ENCODE assay signal across 27 cellular contexts in genomic region chr6:8243462-8243861, GRCh38.
DNase-seq lines count a peak whose midpoint lies in the region; ATAC-seq, FAIRE-seq and TF ChIP-seq lines count a peak whose summit lies in the region.
"Had no signal": no experiment of that assay in that cellular context is flagged by ENCODE, and none has a peak within 500 bp of the region (broad histone marks: within the 10 kb centered on the region; RNA-seq: fewer than 3 reads in every experiment).

No MANE protein-coding gene starts in this region.

- TF ChIP-seq POLR2A in stomach (IDR thresholded peaks at IDR 0.05) = no peak

- H3K9me3 ChIP-seq in astrocyte (ENCODE audit: insufficient read depth, low read depth, low read length) (no peaks in the 10 kb centered on the region), hepatocyte (ENCODE audit: low read depth) (no peaks in the 10 kb centered on the region), trophoblast cell (ENCODE audit: insufficient read depth, low read depth, low read length) (no peaks in the 10 kb centered on the region), stomach (no peaks in the 10 kb centered on the region)
- H3K9me3 ChIP-seq: ascending aorta, thoracic aorta had no signal

- H3K27ac ChIP-seq in astrocyte (ENCODE audit: low read depth, low read length) (no peak overlapping the region), hepatocyte (peak overlapping the region; percentile 57), trophoblast cell (ENCODE audit: low read depth, low read length) (peak overlapping the region; percentile 73), stomach (no peak overlapping the region)
- H3K27ac ChIP-seq: ascending aorta, thoracic aorta had no signal

- peaks cover 3% of the 10 kb centered on the region for H3K4me1 ChIP-seq in astrocyte (ENCODE audit: insufficient read depth, low read length)
- peaks cover 14% of the 10 kb centered on the region for H3K4me1 ChIP-seq in hepatocyte (ENCODE audit: insufficient read depth)
- peaks cover 4 to 10% of the 10 kb centered on the region in 2 experiments for H3K4me1 ChIP-seq in trophoblast cell (ENCODE audit: control insufficient read depth in 1 of 2, insufficient read depth in 2 of 2, low read length in 2 of 2)
- H3K4me1 ChIP-seq in stomach = no peaks in the 10 kb centered on the region
- H3K4me1 ChIP-seq: ascending aorta had no signal

- H4K20me1 ChIP-seq in astrocyte (ENCODE audit: insufficient read depth, low read length) (no peaks in the 10 kb centered on the region), hepatocyte (ENCODE audit: insufficient read depth, poor library complexity, severe bottlenecking) (no peaks in the 10 kb centered on the region)

- H3K27me3 Mint-ChIP-seq in astrocyte (ENCODE audit: low read depth, unreplicated experiment) (no peaks in the 10 kb centered on the region), glutamatergic neuron (ENCODE audit: unreplicated experiment) (peaks cover 2% of the 10 kb centered on the region)

- H4K8ac ChIP-seq in trophoblast cell (ENCODE audit: low read depth, low read length) = no peak overlapping the region

- no peak overlapping the region for H3K4me3 Mint-ChIP-seq in astrocyte (ENCODE audit: unreplicated experiment)
- H3K4me3 Mint-ChIP-seq in glutamatergic neuron (ENCODE audit: unreplicated experiment) = no peak overlapping the region
- H3K4me3 Mint-ChIP-seq: activated T-cell treated with anti-CD3 and anti-CD28 coated beads, Interleukin-2, amount 50 U/mL, for 72 hours; CD8-positive, alpha-beta T cell; endodermal cell; memory B cell; natural killer cell; stimulated activated naive B cell treated with anti-CD40 and anti-IgM and Interleukin-4, amounts not matched to agents 10 μg/mL and 1 μg/mL and 100 μg/mL, for 72 hours had no signal

- H3K4me3 ChIP-seq in astrocyte (ENCODE audit: insufficient read depth, low read depth, low read length) (no peak overlapping the region), hepatocyte (no peak overlapping the region), trophoblast cell (ENCODE audit: low read depth, low read length) (no peak overlapping the region), stomach (no peak overlapping the region)
- H3K4me3 ChIP-seq: ascending aorta, thoracic aorta had no signal

- H3K27me3 ChIP-seq in astrocyte (ENCODE audit: insufficient read depth, low read length) (peaks cover 7% of the 10 kb centered on the region), hepatocyte (no peaks in the 10 kb centered on the region), trophoblast cell (ENCODE audit: insufficient read depth, low read length) (no peaks in the 10 kb centered on the region), stomach (peaks cover 0 to 28% (median 0%) of the 10 kb centered on the region in 3 donors)
- H3K27me3 ChIP-seq: ascending aorta had no signal

- no peak overlapping the region for H3K23ac ChIP-seq in trophoblast cell (ENCODE audit: low read length)

- H3K4me2 ChIP-seq in astrocyte (ENCODE audit: low read length) (no peak overlapping the region), hepatocyte (peak overlapping the region; percentile 37), trophoblast cell (ENCODE audit: low read length) (no peak overlapping the region)

- no peak overlapping the region for H4K91ac ChIP-seq in trophoblast cell (ENCODE audit: low read depth, low read length)

- H3K36me3 Mint-ChIP-seq in astrocyte (ENCODE audit: low read depth, unreplicated experiment) (no peaks in the 10 kb centered on the region), glutamatergic neuron (ENCODE audit: unreplicated experiment) (no peaks in the 10 kb centered on the region)
- H3K36me3 Mint-ChIP-seq: CD8-positive, alpha-beta T cell; memory B cell; natural killer cell; stimulated activated naive B cell treated with anti-CD40 and anti-IgM and Interleukin-4, amounts not matched to agents 10 μg/mL and 1 μg/mL and 100 μg/mL, for 72 hours had no signal

- no peak overlapping the region for H3K18ac ChIP-seq in trophoblast cell (ENCODE audit: low read length)

- intact Hi-C loops in stomach (cut with DNase I; ENCODE audit: low total_unique reads) = no loop called here

- H2BK120ac ChIP-seq in trophoblast cell (ENCODE audit: insufficient read depth, low read length, poor library complexity) = no peak overlapping the region

- no peak for ATAC-seq in HG03135 (IDR thresholded peaks at IDR 0.05; ENCODE audit: unreplicated experiment)
- ATAC-seq: activated T-cell treated with anti-CD3 and anti-CD28 coated beads, Interleukin-2, amount 50 U/mL, for 72 hours; CD8-positive, alpha-beta T cell; Right ventricle myocardium inferior; stimulated activated naive B cell treated with anti-CD40 and anti-IgM and Interleukin-4, amounts not matched to agents 10 μg/mL and 1 μg/mL and 100 μg/mL, for 72 hours had no signal

- H2BK12ac ChIP-seq in trophoblast cell (ENCODE audit: low read length) = no peak overlapping the region

- no peaks in the 10 kb centered on the region for H3K9me2 ChIP-seq in hepatocyte (replicated peaks; ENCODE audit: insufficient read depth)

- H3K4me1 Mint-ChIP-seq in astrocyte (ENCODE audit: low read depth, unreplicated experiment) (peaks cover 31% of the 10 kb centered on the region), glutamatergic neuron (ENCODE audit: low read depth, unreplicated experiment) (peaks cover 4% of the 10 kb centered on the region)
- H3K4me1 Mint-ChIP-seq: memory B cell, natural killer cell had no signal

- H3K9me3 Mint-ChIP-seq in astrocyte (ENCODE audit: unreplicated experiment) (no peaks in the 10 kb centered on the region), glutamatergic neuron (ENCODE audit: unreplicated experiment) (no peaks in the 10 kb centered on the region)
- H3K9me3 Mint-ChIP-seq: activated T-cell treated with anti-CD3 and anti-CD28 coated beads, Interleukin-2, amount 50 U/mL, for 72 hours; CD8-positive, alpha-beta T cell; endodermal cell; memory B cell; natural killer cell had no signal

- H3K79me1 ChIP-seq in trophoblast cell (ENCODE audit: low read length) = peaks cover 10% of the 10 kb centered on the region

- H3K36me3 ChIP-seq in astrocyte (ENCODE audit: insufficient read depth, low read length) (no peaks in the 10 kb centered on the region), hepatocyte (replicated peaks; ENCODE audit: insufficient read depth, low read depth) (no peaks in the 10 kb centered on the region), trophoblast cell (ENCODE audit: control insufficient read depth in 1 of 2, insufficient read depth in 2 of 2, low read length in 2 of 2) (no peaks in the 10 kb centered on the region), stomach (no peaks in the 10 kb centered on the region)
- H3K36me3 ChIP-seq: ascending aorta, thoracic aorta had no signal

- H2AFZ ChIP-seq in astrocyte (ENCODE audit: low read depth, low read length) (no peak overlapping the region), hepatocyte (no peak overlapping the region), trophoblast cell (ENCODE audit: insufficient read depth, low read length, poor library complexity) (no peak overlapping the region)

- H3K4ac ChIP-seq in trophoblast cell (ENCODE audit: low read depth, low read length) = no peak overlapping the region

- no peak for TF ChIP-seq CTCF in astrocyte (IDR thresholded peaks at IDR 0.05; ENCODE audit: insufficient read depth, low read depth, low read length)
- TF ChIP-seq CTCF in hepatocyte (IDR thresholded peaks at IDR 0.05; ENCODE audit: poor library complexity) = no peak
- TF ChIP-seq CTCF in stomach (IDR thresholded peaks at IDR 0.05) = no peak
- no peak for TF ChIP-seq CTCF in glutamatergic neuron (IDR thresholded peaks at IDR 0.05; ENCODE audit: partially characterized antibody, unreplicated experiment)

- H3K14ac ChIP-seq in trophoblast cell (ENCODE audit: low read length) = no peak overlapping the region

- no peak for FAIRE-seq in astrocyte (lab: Jason Lieb, UNC)
- FAIRE-seq: colon, kidney, TTC549 had no signal

- 38% methylated on average over 3 of the region's 3 CpGs for WGBS in hepatocyte (ENCODE audit: low lambda C conversion rate, missing lambda C conversion rate)
- no CpG with 5 or more reads among the region's 3 CpGs for WGBS in trophoblast cell (ENCODE audit: extremely low coverage, insufficient coverage, insufficient read length)
- WGBS in stomach, 5 donors = 30 to 38% (median 31%) methylated on average over 3 of the region's 3 CpGs

- no peak overlapping the region for H2AK5ac ChIP-seq in trophoblast cell (ENCODE audit: low read length)

- DNase-seq in EL (peak; percentile 64), astrocyte (ENCODE audit: low read depth) (peak; percentile 49), hepatocyte (ENCODE audit: low spot score) (peak; percentile 33), trophoblast cell (peak in 1 of 2 donors; percentile 30), stomach (no peak), glutamatergic neuron (no peak), 8988T (no peak)
- DNase-seq: activated CD4-positive, alpha-beta T cell treated with anti-CD3 and anti-CD28 coated beads for 1 hour; activated naive CD4-positive, alpha-beta T cell treated with anti-CD3 and anti-CD28 coated beads, Interleukin-2, amount 50 U/mL, for 16 hours; activated T-cell treated with anti-CD3 and anti-CD28 coated beads, Interleukin-2, amount 50 U/mL, for 72 hours; CD8-positive, alpha-beta T cell; DND-41; endodermal cell; hypothalamus; kidney; natural killer cell; NCI-H748 treated with DMSO at 0.1 percent for 48 hours; stimulated activated CD4-positive, alpha-beta T cell treated with anti-CD3 and anti-CD28 coated beads, Interleukin-1b, Interleukin-23, amount 100 ng/mL, for 48 hours; stimulated activated naive B cell treated with anti-CD40 and anti-IgM and Interleukin-4, amounts not matched to agents 10 μg/mL and 1 μg/mL and 100 μg/mL, for 72 hours; SW 1271 had no signal

- no peak overlapping the region for H4K12ac ChIP-seq in trophoblast cell (ENCODE audit: low read depth, low read length)

- TF ChIP-seq EP300 in stomach (IDR thresholded peaks at IDR 0.05) = no peak

- H3K79me2 ChIP-seq in astrocyte (ENCODE audit: insufficient read depth, low read length) = no peaks in the 10 kb centered on the region
- no peaks in the 10 kb centered on the region for H3K79me2 ChIP-seq in hepatocyte
- H3K79me2 ChIP-seq in trophoblast cell (ENCODE audit: control insufficient read depth, insufficient read depth, low read length, poor library complexity) = no peaks in the 10 kb centered on the region

- H2BK5ac ChIP-seq in trophoblast cell (ENCODE audit: low read depth, low read length, poor library complexity) = no peak overlapping the region

- H3K9ac ChIP-seq in astrocyte (ENCODE audit: low read length) (no peak overlapping the region), trophoblast cell (ENCODE audit: low read length) (no peak overlapping the region)

- H3K27ac Mint-ChIP-seq in astrocyte (ENCODE audit: unreplicated experiment) (peak overlapping the region; percentile 81), glutamatergic neuron (ENCODE audit: unreplicated experiment) (no peak overlapping the region)
- H3K27ac Mint-ChIP-seq: activated T-cell treated with anti-CD3 and anti-CD28 coated beads, Interleukin-2, amount 50 U/mL, for 72 hours; CD8-positive, alpha-beta T cell; endodermal cell; memory B cell; natural killer cell; stimulated activated naive B cell treated with anti-CD40 and anti-IgM and Interleukin-4, amounts not matched to agents 10 μg/mL and 1 μg/mL and 100 μg/mL, for 72 hours had no signal

Comparison
In these comparisons a context has a peak if more than half of its experiments do, and no peak if none do; other contexts are left out.
1. DNase-seq: peak in EL (single experiment), astrocyte (single experiment) and hepatocyte (single experiment); none in stomach (single experiment), glutamatergic neuron (single experiment) and 8988T (single experiment).
2. H3K27ac ChIP-seq: peak in hepatocyte (single experiment) and trophoblast cell (single experiment); none in astrocyte (single experiment) and stomach (0 of 5).